ENCODE assay signal across 16 cellular contexts in genomic region chr3:129614927-129615363, GRCh38. TPM values are rescaled to one million over a fixed set of nuclear protein-coding genes. Genes with fewer than 3 reads are reported as not detected.
DNase-seq lines count a peak whose midpoint lies in the region; ATAC-seq and TF ChIP-seq lines count a peak whose summit lies in the region.
"Had no signal": no experiment of that assay in that cellular context is flagged by ENCODE, and none has a peak within 500 bp of the region (broad histone marks: within the 10 kb centered on the region; RNA-seq: fewer than 3 reads in every experiment).

No MANE protein-coding gene starts in this region.

- H3K4me1 ChIP-seq in ascending aorta (peaks cover 11 to 32% of the 10 kb centered on the region in 2 donors), right cardiac atrium (ENCODE audit: control insufficient read depth, insufficient read depth, low read length) (peaks cover 18% of the 10 kb centered on the region), Caco-2 (peaks cover 16% of the 10 kb centered on the region)

- no peak overlapping the region for H3K27ac Mint-ChIP-seq in CD4-positive, alpha-beta T cell
- no peak overlapping the region for H3K27ac Mint-ChIP-seq in Caco-2 (ENCODE audit: unreplicated experiment)
- H3K27ac Mint-ChIP-seq: activated naive CD4-positive, alpha-beta T cell treated with anti-CD3 and anti-CD28 coated beads, Interleukin-2, amount 50 U/mL, for 24 hours; B cell; T-helper 1 cell treated with Interleukin-12 subunit alpha and Interleukin-12 subunit beta and Interleukin-4 antibody, amounts not matched to agents 30 μg/mL and 1 μg/mL, for 36 hours had no signal

- H3K27me3 Mint-ChIP-seq in CD4-positive, alpha-beta T cell = no peaks in the 10 kb centered on the region
- H3K27me3 Mint-ChIP-seq in Caco-2 (ENCODE audit: insufficient read depth, unreplicated experiment) = no peaks in the 10 kb centered on the region
- H3K27me3 Mint-ChIP-seq: activated naive CD4-positive, alpha-beta T cell treated with anti-CD3 and anti-CD28 coated beads, Interleukin-2, amount 50 U/mL, for 24 hours had no signal

- WGBS in right cardiac atrium = 36% methylated on average over 5 of the region's 5 CpGs

- H3K27me3 ChIP-seq in CD4-positive, alpha-beta T cell (ENCODE audit: control insufficient read depth, insufficient read depth, low read length) = no peaks in the 10 kb centered on the region
- H3K27me3 ChIP-seq in ascending aorta (no peaks in the 10 kb centered on the region), right cardiac atrium (ENCODE audit: control insufficient read depth, insufficient read depth) (no peaks in the 10 kb centered on the region), Caco-2 (replicated peaks; ENCODE audit: control insufficient read depth, insufficient read depth, low read length) (no peaks in the 10 kb centered on the region)

- no peak overlapping the region for H3K27ac ChIP-seq in CD4-positive, alpha-beta T cell (ENCODE audit: low read depth, low read length)
- H3K27ac ChIP-seq in ascending aorta = peak overlapping the region; percentile 34 to 58
- H3K27ac ChIP-seq in right cardiac atrium (ENCODE audit: low read length) = peak overlapping the region; percentile 66
- H3K27ac ChIP-seq in skin epidermis = peak overlapping the region in 15 of 21 experiments; percentile 26 to 85 (median 76)

- no peaks in the 10 kb centered on the region for H3K4me1 Mint-ChIP-seq in CD4-positive, alpha-beta T cell (ENCODE audit: low read depth)
- H3K4me1 Mint-ChIP-seq in Caco-2 (ENCODE audit: low read depth, unreplicated experiment) = no peaks in the 10 kb centered on the region

- peak in 1 of 10 experiments; percentile 3 for DNase-seq in CD4-positive, alpha-beta T cell
- DNase-seq in ascending aorta (ENCODE audit: low spot score in 2 of 2) = peak in 1 of 2 donors; percentile 79
- peak; percentile 78 to 92 (median 89) for DNase-seq in right cardiac atrium
- no peak for DNase-seq in activated CD8-positive, alpha-beta memory T cell treated with anti-CD3 and anti-CD28 coated beads for 24 hours
- DNase-seq in NCI-H2029 (lab: John Stamatoyannopoulos, UW) = no peak
- no peak for DNase-seq in T-helper 1 cell
- no peak for DNase-seq in Caco-2
- DNase-seq: activated CD4-positive, alpha-beta T cell treated with anti-CD3 and anti-CD28 coated beads, Interleukin-2, amount 50 U/mL, for 1 hour; cortex of kidney; H7; NCI-H1048; NCI-H2227 treated with DMSO at 0.1 percent for 48 hours had no signal

- no peaks in the 10 kb centered on the region for H3K9me3 ChIP-seq in CD4-positive, alpha-beta T cell (ENCODE audit: control insufficient read depth, low read length)
- H3K9me3 ChIP-seq in ascending aorta (no peaks in the 10 kb centered on the region), right cardiac atrium (ENCODE audit: control insufficient read depth, low read length) (no peaks in the 10 kb centered on the region), Caco-2 (no peaks in the 10 kb centered on the region)

- H3K4me3 Mint-ChIP-seq in CD4-positive, alpha-beta T cell = no peak overlapping the region
- H3K4me3 Mint-ChIP-seq in Caco-2 (ENCODE audit: unreplicated experiment) = no peak overlapping the region
- H3K4me3 Mint-ChIP-seq: activated naive CD4-positive, alpha-beta T cell treated with anti-CD3 and anti-CD28 coated beads, Interleukin-2, amount 50 U/mL, for 24 hours; B cell; T-helper 1 cell treated with Interleukin-12 subunit alpha and Interleukin-12 subunit beta and Interleukin-4 antibody, amounts not matched to agents 30 μg/mL and 1 μg/mL, for 36 hours had no signal

- intact Hi-C loops in CD4-positive, alpha-beta T cell (cut with DNase I, micrococcal nuclease) = no loop called here
- intact Hi-C loops in ascending aorta (cut with DNase I) = no loop called here
- intact Hi-C loops in right cardiac atrium (cut with DNase I) = no loop called here
- intact Hi-C loops in Caco-2 (cut with micrococcal nuclease; ENCODE audit: unreplicated experiment) = no loop called here

- no peaks in the 10 kb centered on the region for H3K36me3 ChIP-seq in ascending aorta
- H3K36me3 ChIP-seq in Caco-2 (ENCODE audit: control insufficient read depth, insufficient read depth, low read length) = no peaks in the 10 kb centered on the region

- POLR2A ChIA-PET in CD4-positive, alpha-beta T cell (lab: Charles Lee) = no interaction called here
- POLR2A ChIA-PET in Caco-2 (lab: Charles Lee) = no interaction called here

- BruUV-seq in Caco-2 (replicated peaks; lab: Mats Ljungman, UMichigan) = no TSS peak

- H3K9me3 Mint-ChIP-seq in CD4-positive, alpha-beta T cell = no peaks in the 10 kb centered on the region
- no peaks in the 10 kb centered on the region for H3K9me3 Mint-ChIP-seq in Caco-2 (ENCODE audit: unreplicated experiment)
- H3K9me3 Mint-ChIP-seq: activated naive CD4-positive, alpha-beta T cell treated with anti-CD3 and anti-CD28 coated beads, Interleukin-2, amount 50 U/mL, for 24 hours; T-helper 1 cell treated with Interleukin-12 subunit alpha and Interleukin-12 subunit beta and Interleukin-4 antibody, amounts not matched to agents 30 μg/mL and 1 μg/mL, for 36 hours had no signal

- H3K4me3 ChIP-seq in ascending aorta (no peak overlapping the region), right cardiac atrium (ENCODE audit: low read length) (no peak overlapping the region), skin epidermis (no peak overlapping the region), Caco-2 (ENCODE audit: low read depth, low read length) (no peak overlapping the region)

- no peak for TF ChIP-seq CTCF in CD4-positive, alpha-beta T cell (IDR thresholded peaks at IDR 0.05)
- TF ChIP-seq CTCF in ascending aorta (IDR thresholded peaks at IDR 0.05) (no peak), Caco-2 (IDR thresholded peaks at IDR 0.05; ENCODE audit: insufficient read depth in 1 of 2, low read depth in 1 of 2, low read length in 1 of 2, severe bottlenecking in 1 of 2, unreplicated experiment in 1 of 2) (no peak)

- CTCF ChIA-PET in CD4-positive, alpha-beta T cell (lab: Charles Lee) = no interaction called here
- CTCF ChIA-PET in Caco-2 (lab: Charles Lee) = no interaction called here

- peak; percentile 32 for ATAC-seq in CD4-positive, alpha-beta T cell (ENCODE audit: poor library complexity)
- peak; percentile 62 to 72 for ATAC-seq in right cardiac atrium

- H3K36me3 Mint-ChIP-seq in CD4-positive, alpha-beta T cell (ENCODE audit: low read depth) = no peaks in the 10 kb centered on the region
- H3K36me3 Mint-ChIP-seq in Caco-2 (ENCODE audit: insufficient read depth, unreplicated experiment) = no peaks in the 10 kb centered on the region
- H3K36me3 Mint-ChIP-seq: activated naive CD4-positive, alpha-beta T cell treated with anti-CD3 and anti-CD28 coated beads, Interleukin-2, amount 50 U/mL, for 24 hours had no signal

RNA-seq across cellular contexts. Expression of gene PLXND1, which starts 8.5 kb away (rescaled TPM):
- 10 to 100 TPM; 61.7 to 62.5 TPM for total RNA-seq in CD4-positive, alpha-beta T cell
- total RNA-seq in ascending aorta (407 TPM), right cardiac atrium (100 to 1,000 TPM in 1 of 4 donors, 10 to 100 TPM in 3; 75.4 to 102 (median 84.1) TPM), Caco-2 (2022) (26.3 and 33.0 TPM in 2 replicates)
- 89.4 TPM for polyA plus RNA-seq in right cardiac atrium

Comparison
In these comparisons a context has a peak if more than half of its experiments do, and no peak if none do; other contexts are left out.
1. DNase-seq: peak in right cardiac atrium (3 of 3); none in activated CD8-positive, alpha-beta memory T cell treated with anti-CD3 and anti-CD28 coated beads for 24 hours (single experiment), NCI-H2029 (single experiment), T-helper 1 cell (0 of 5) and Caco-2 (0 of 2).